Comparison of ENCODE assay signal across 1 cellular context in the genomic region with DNA sequence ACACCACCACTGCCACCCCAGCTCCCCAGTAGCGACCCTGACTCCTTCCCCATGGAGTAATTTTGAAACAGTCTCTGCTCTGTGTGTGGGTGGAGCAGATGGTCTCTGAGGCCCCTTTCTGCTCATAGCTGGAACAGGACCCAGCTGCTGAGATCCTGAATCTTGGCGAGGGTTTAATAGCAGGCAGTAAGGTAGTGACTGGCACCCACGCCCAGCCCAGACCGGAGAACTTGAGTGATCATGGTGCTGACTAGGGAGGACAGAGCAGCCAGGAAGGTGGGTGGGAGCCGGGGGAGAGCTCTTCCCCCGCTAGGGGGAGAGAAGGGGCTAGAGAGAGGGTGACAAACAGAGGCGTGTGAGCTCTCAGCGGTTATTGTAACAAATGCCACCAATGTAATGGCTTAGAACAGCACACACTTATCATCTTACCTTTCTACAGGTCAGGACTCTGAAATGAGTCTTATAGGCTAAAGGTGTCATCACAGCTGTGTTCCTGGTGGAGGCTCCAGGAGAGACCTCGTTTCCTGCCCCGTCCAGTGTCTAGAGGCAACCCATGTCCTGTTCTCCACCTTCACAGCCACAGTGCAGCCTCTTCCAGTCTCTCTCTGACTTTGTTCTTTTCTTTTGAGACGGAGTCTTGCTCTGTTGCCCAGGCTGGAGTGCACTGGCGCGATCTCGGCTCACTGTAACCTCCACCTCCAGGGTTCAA.
TF ChIP-seq lines count a peak whose summit lies in the region.

No MANE protein-coding gene starts in this region.

TF ChIP-seq in A549, 52 proteins besides CTCF, POLR2A, EP300 and RAD21:
- no peak for TF ChIP-seq HOXA7 (CRISPR knock-in tag; IDR thresholded peaks at IDR 0.05)
- TF ChIP-seq, protein P1, sequence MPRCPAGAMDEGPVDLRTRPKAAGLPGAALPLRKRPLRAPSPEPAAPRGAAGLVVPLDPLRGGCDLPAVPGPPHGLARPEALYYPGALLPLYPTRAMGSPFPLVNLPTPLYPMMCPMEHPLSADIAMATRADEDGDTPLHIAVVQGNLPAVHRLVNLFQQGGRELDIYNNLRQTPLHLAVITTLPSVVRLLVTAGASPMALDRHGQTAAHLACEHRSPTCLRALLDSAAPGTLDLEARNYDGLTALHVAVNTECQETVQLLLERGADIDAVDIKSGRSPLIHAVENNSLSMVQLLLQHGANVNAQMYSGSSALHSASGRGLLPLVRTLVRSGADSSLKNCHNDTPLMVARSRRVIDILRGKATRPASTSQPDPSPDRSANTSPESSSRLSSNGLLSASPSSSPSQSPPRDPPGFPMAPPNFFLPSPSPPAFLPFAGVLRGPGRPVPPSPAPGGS (IDR thresholded peaks at IDR 0.05): no peak
- TF ChIP-seq, protein P2, sequence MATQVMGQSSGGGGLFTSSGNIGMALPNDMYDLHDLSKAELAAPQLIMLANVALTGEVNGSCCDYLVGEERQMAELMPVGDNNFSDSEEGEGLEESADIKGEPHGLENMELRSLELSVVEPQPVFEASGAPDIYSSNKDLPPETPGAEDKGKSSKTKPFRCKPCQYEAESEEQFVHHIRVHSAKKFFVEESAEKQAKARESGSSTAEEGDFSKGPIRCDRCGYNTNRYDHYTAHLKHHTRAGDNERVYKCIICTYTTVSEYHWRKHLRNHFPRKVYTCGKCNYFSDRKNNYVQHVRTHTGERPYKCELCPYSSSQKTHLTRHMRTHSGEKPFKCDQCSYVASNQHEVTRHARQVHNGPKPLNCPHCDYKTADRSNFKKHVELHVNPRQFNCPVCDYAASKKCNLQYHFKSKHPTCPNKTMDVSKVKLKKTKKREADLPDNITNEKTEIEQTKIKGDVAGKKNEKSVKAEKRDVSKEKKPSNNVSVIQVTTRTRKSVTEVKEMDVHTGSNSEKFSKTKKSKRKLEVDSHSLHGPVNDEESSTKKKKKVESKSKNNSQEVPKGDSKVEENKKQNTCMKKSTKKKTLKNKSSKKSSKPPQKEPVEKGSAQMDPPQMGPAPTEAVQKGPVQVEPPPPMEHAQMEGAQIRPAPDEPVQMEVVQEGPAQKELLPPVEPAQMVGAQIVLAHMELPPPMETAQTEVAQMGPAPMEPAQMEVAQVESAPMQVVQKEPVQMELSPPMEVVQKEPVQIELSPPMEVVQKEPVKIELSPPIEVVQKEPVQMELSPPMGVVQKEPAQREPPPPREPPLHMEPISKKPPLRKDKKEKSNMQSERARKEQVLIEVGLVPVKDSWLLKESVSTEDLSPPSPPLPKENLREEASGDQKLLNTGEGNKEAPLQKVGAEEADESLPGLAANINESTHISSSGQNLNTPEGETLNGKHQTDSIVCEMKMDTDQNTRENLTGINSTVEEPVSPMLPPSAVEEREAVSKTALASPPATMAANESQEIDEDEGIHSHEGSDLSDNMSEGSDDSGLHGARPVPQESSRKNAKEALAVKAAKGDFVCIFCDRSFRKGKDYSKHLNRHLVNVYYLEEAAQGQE (IDR thresholded peaks at IDR 0.05): no peak
- TF ChIP-seq RCOR1 (IDR thresholded peaks at IDR 0.05; ENCODE audit: low read depth, low read length): no peak
- TF ChIP-seq, protein P3, sequence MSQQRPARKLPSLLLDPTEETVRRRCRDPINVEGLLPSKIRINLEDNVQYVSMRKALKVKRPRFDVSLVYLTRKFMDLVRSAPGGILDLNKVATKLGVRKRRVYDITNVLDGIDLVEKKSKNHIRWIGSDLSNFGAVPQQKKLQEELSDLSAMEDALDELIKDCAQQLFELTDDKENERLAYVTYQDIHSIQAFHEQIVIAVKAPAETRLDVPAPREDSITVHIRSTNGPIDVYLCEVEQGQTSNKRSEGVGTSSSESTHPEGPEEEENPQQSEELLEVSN (IDR thresholded peaks at IDR 0.05; ENCODE audit: borderline replicate concordance, low read depth): no peak
- TF ChIP-seq, protein P4, sequence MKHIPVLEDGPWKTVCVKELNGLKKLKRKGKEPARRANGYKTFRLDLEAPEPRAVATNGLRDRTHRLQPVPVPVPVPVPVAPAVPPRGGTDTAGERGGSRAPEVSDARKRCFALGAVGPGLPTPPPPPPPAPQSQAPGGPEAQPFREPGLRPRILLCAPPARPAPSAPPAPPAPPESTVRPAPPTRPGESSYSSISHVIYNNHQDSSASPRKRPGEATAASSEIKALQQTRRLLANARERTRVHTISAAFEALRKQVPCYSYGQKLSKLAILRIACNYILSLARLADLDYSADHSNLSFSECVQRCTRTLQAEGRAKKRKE (CRISPR knock-in tag; IDR thresholded peaks at IDR 0.05; ENCODE audit: low read depth): no peak
- TF ChIP-seq, protein P5, sequence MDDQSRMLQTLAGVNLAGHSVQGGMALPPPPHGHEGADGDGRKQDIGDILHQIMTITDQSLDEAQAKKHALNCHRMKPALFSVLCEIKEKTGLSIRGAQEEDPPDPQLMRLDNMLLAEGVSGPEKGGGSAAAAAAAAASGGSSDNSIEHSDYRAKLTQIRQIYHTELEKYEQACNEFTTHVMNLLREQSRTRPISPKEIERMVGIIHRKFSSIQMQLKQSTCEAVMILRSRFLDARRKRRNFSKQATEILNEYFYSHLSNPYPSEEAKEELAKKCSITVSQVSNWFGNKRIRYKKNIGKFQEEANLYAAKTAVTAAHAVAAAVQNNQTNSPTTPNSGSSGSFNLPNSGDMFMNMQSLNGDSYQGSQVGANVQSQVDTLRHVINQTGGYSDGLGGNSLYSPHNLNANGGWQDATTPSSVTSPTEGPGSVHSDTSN (IDR thresholded peaks at IDR 0.05): no peak
- no peak for TF ChIP-seq ZC3H11A (IDR thresholded peaks at IDR 0.05)
- TF ChIP-seq MAFK (IDR thresholded peaks at IDR 0.05; ENCODE audit: partially characterized antibody): no peak
TF ChIP-seq in A549: peak in this region for 0.
